In the genomic region with DNA sequence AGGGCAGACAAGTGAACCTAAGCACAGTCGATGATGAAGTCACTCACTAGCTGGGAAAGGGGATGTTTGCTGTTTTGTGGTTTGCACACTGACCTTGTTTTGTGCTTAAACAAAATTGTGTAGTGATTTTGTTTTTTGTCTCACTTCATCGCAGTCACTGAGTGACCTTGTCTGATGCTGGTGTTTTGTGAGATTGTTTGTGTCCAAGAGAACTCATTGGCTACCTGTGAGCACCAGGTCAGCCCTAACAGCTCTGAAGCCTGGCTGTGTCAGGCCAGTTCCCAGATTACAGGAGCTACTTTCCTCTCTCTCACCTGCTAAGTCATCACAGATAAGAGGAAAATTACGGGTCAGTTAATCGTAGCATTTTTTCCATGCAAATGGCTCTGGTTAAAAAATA, we compare ENCODE assay signal across 1 cellular context.
TF ChIP-seq lines count a peak whose summit lies in the region.

No MANE protein-coding gene starts in this region.

TF ChIP-seq in GM23338, 12 proteins besides CTCF, POLR2A, EP300 and RAD21:
- TF ChIP-seq JUNB (IDR thresholded peaks at IDR 0.05; ENCODE audit: unreplicated experiment) (no peak), EZH2 (IDR thresholded peaks at IDR 0.05; ENCODE audit: low read depth, unreplicated experiment) (no peak), EZH2phosphoT487 (IDR thresholded peaks at IDR 0.05; ENCODE audit: unreplicated experiment) (no peak), POLR2AphosphoS5 (IDR thresholded peaks at IDR 0.05; ENCODE audit: low read depth) (no peak), NANOG (IDR thresholded peaks at IDR 0.05; ENCODE audit: borderline replicate concordance) (no peak), ZNF114 (CRISPR knock-in tag; IDR thresholded peaks at IDR 0.05) (no peak), STAT1 (IDR thresholded peaks at IDR 0.05; ENCODE audit: unreplicated experiment) (no peak), CREB1 (CRISPR knock-in tag; IDR thresholded peaks at IDR 0.05; ENCODE audit: low read depth) (no peak)
- TF ChIP-seq, protein P1, sequence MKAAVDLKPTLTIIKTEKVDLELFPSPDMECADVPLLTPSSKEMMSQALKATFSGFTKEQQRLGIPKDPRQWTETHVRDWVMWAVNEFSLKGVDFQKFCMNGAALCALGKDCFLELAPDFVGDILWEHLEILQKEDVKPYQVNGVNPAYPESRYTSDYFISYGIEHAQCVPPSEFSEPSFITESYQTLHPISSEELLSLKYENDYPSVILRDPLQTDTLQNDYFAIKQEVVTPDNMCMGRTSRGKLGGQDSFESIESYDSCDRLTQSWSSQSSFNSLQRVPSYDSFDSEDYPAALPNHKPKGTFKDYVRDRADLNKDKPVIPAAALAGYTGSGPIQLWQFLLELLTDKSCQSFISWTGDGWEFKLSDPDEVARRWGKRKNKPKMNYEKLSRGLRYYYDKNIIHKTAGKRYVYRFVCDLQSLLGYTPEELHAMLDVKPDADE (IDR thresholded peaks at IDR 0.05) = no peak
- TF ChIP-seq, protein P2, sequence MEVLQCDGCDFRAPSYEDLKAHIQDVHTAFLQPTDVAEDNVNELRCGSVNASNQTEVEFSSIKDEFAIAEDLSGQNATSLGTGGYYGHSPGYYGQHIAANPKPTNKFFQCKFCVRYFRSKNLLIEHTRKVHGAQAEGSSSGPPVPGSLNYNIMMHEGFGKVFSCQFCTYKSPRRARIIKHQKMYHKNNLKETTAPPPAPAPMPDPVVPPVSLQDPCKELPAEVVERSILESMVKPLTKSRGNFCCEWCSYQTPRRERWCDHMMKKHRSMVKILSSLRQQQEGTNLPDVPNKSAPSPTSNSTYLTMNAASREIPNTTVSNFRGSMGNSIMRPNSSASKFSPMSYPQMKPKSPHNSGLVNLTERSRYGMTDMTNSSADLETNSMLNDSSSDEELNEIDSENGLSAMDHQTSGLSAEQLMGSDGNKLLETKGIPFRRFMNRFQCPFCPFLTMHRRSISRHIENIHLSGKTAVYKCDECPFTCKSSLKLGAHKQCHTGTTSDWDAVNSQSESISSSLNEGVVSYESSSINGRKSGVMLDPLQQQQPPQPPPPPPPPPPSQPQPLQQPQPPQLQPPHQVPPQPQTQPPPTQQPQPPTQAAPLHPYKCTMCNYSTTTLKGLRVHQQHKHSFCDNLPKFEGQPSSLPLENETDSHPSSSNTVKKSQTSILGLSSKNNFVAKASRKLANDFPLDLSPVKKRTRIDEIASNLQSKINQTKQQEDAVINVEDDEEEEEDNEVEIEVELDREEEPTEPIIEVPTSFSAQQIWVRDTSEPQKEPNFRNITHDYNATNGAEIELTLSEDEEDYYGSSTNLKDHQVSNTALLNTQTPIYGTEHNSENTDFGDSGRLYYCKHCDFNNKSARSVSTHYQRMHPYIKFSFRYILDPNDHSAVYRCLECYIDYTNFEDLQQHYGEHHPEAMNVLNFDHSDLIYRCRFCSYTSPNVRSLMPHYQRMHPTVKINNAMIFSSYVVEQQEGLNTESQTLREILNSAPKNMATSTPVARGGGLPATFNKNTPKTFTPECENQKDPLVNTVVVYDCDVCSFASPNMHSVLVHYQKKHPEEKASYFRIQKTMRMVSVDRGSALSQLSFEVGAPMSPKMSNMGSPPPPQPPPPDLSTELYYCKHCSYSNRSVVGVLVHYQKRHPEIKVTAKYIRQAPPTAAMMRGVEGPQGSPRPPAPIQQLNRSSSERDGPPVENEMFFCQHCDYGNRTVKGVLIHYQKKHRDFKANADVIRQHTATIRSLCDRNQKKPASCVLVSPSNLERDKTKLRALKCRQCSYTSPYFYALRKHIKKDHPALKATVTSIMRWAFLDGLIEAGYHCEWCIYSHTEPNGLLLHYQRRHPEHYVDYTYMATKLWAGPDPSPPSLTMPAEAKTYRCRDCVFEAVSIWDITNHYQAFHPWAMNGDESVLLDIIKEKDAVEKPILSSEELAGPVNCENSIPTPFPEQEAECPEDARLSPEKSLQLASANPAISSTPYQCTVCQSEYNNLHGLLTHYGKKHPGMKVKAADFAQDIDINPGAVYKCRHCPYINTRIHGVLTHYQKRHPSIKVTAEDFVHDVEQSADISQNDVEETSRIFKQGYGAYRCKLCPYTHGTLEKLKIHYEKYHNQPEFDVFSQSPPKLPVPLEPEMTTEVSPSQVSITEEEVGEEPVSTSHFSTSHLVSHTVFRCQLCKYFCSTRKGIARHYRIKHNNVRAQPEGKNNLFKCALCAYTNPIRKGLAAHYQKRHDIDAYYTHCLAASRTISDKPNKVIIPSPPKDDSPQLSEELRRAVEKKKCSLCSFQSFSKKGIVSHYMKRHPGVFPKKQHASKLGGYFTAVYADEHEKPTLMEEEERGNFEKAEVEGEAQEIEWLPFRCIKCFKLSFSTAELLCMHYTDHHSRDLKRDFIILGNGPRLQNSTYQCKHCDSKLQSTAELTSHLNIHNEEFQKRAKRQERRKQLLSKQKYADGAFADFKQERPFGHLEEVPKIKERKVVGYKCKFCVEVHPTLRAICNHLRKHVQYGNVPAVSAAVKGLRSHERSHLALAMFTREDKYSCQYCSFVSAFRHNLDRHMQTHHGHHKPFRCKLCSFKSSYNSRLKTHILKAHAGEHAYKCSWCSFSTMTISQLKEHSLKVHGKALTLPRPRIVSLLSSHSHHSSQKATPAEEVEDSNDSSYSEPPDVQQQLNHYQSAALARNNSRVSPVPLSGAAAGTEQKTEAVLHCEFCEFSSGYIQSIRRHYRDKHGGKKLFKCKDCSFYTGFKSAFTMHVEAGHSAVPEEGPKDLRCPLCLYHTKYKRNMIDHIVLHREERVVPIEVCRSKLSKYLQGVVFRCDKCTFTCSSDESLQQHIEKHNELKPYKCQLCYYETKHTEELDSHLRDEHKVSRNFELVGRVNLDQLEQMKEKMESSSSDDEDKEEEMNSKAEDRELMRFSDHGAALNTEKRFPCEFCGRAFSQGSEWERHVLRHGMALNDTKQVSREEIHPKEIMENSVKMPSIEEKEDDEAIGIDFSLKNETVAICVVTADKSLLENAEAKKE (CRISPR knock-in tag; IDR thresholded peaks at IDR 0.05) = no peak
- TF ChIP-seq, protein P3, sequence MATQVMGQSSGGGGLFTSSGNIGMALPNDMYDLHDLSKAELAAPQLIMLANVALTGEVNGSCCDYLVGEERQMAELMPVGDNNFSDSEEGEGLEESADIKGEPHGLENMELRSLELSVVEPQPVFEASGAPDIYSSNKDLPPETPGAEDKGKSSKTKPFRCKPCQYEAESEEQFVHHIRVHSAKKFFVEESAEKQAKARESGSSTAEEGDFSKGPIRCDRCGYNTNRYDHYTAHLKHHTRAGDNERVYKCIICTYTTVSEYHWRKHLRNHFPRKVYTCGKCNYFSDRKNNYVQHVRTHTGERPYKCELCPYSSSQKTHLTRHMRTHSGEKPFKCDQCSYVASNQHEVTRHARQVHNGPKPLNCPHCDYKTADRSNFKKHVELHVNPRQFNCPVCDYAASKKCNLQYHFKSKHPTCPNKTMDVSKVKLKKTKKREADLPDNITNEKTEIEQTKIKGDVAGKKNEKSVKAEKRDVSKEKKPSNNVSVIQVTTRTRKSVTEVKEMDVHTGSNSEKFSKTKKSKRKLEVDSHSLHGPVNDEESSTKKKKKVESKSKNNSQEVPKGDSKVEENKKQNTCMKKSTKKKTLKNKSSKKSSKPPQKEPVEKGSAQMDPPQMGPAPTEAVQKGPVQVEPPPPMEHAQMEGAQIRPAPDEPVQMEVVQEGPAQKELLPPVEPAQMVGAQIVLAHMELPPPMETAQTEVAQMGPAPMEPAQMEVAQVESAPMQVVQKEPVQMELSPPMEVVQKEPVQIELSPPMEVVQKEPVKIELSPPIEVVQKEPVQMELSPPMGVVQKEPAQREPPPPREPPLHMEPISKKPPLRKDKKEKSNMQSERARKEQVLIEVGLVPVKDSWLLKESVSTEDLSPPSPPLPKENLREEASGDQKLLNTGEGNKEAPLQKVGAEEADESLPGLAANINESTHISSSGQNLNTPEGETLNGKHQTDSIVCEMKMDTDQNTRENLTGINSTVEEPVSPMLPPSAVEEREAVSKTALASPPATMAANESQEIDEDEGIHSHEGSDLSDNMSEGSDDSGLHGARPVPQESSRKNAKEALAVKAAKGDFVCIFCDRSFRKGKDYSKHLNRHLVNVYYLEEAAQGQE (IDR thresholded peaks at IDR 0.05; ENCODE audit: unreplicated experiment) = no peak
